Comparison of ENCODE assay signal across 1 cellular context in genomic region chr5:32312194-32312681, GRCh38.
A peak's percentile ranks its signal among the peaks of the same experiment; 100 is the strongest.
TF ChIP-seq lines count a peak whose summit lies in the region.

No MANE protein-coding gene starts in this region.

TF ChIP-seq in HEK293, 187 proteins besides CTCF, POLR2A, EP300 and RAD21 (continued from another document):
- TF ChIP-seq AEBP2 (tag by site-specific recombination; IDR thresholded peaks at IDR 0.05; ENCODE audit: borderline replicate concordance) (no peak), GLIS2 (tag by site-specific recombination; IDR thresholded peaks at IDR 0.05) (peak; percentile 94), ZNF248 (tag by site-specific recombination; IDR thresholded peaks at IDR 0.05) (no peak), ZBTB49 (tag by site-specific recombination; IDR thresholded peaks at IDR 0.05; ENCODE audit: low read depth) (no peak)
